In genomic region chr5:72646467-72646866, GRCh38 we compare ENCODE assay signal across 33 cellular contexts.
"Had no signal": no experiment of that assay in that cellular context is flagged by ENCODE, and none has a peak within 500 bp of the region (broad histone marks: within the 10 kb centered on the region; RNA-seq: fewer than 3 reads in every experiment).

No MANE protein-coding gene starts in this region.

- H3K4me2 ChIP-seq: PC-9, SK-N-SH had no signal

- H3K27me3 ChIP-seq: MG63, SJSA1 had no signal

- H3K27ac ChIP-seq: PC-9, RWPE1, SJSA1 had no signal

- H3K9ac ChIP-seq: SK-N-SH had no signal

- H3K36me3 ChIP-seq: MG63, SJSA1 had no signal

- H3K4me3 ChIP-seq: MG63, PC-9, SJSA1 had no signal

- ATAC-seq: Panc1, Right ventricle myocardium inferior had no signal

- FAIRE-seq: RCC 7860 had no signal

- H3K9me3 ChIP-seq: MG63, SJSA1, SK-N-SH had no signal

- DNase-seq: Kasumi-1, MG63, NCI-H1048, NCI-H1092 treated with DMSO at 0.1 percent for 48 hours, NCI-H1105 treated with DMSO at 0.1 percent for 48 hours, NCI-H1417, NCI-H1436, NCI-H146, NCI-H1694, NCI-H187, NCI-H1930, NCI-H2029 treated with DMSO at 0.1 percent for 48 hours, NCI-H2081 treated with DMSO at 0.1 percent for 48 hours, NCI-H2107, NCI-H2171, NCI-H226, NCI-H446 treated with DMSO at 0.1 percent for 48 hours, NCI-H510A, NCI-H524, NCI-H526, NCI-H69, NCI-H748 treated with DMSO at 0.1 percent for 48 hours, NCI-H82, PC-9, SHP77, SK-N-SH, SW 1271, T-helper 1 cell had no signal

- H2AFZ ChIP-seq: PC-9 had no signal
